Comparison of ENCODE assay signal across 10 cellular contexts in the genomic region with DNA sequence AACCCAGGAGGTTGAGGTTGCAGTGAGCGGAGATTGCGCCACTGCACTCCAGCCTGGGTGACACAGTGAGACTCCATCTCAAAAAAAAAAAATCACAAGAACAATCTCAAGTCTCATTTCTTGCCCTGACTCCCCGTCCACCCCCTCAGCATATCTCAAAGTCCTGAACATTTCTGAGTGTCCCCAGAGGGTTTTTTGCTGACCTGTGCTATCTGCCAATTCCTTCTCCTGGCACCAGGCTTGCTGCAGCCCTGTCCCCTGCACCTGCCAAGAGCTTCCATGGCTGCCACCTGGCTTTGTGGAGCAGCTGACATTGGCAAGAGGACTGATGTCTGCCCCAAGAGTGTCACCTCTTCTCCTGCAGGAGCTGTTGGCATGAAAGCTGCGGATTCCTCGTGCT. TPM values are rescaled to one million over a fixed set of nuclear protein-coding genes. Genes with fewer than 3 reads are reported as not detected.
"Had no signal": no experiment of that assay in that cellular context is flagged by ENCODE, and none has a peak within 500 bp of the region (broad histone marks: within the 10 kb centered on the region; RNA-seq: fewer than 3 reads in every experiment).

No MANE protein-coding gene starts in this region.

- DNase-seq: GM23248, GOT3, H7, HFFc6, KBM-7 had no signal

- H2AFZ ChIP-seq: GM23248 had no signal

- H3K9ac ChIP-seq: GM23248 had no signal

- H3K27ac ChIP-seq: GM23248 had no signal

- H3K36me3 ChIP-seq: HAP-1 had no signal

- H3K4me1 ChIP-seq: HAP-1 had no signal

- H3K4me3 ChIP-seq: GM23248, HAP-1 had no signal

- ATAC-seq: HCT116 had no signal

- H3K9me3 ChIP-seq: HAP-1 had no signal

RNA-seq across cellular contexts. Expression of a gene that starts 54.9 kb away (rescaled TPM):
- total RNA-seq: GM23248, H4, HFFc6, HT-29 had no signal
- polyA plus RNA-seq: GM23248, IgD-negative memory B cell had no signal
